In the genomic region with DNA sequence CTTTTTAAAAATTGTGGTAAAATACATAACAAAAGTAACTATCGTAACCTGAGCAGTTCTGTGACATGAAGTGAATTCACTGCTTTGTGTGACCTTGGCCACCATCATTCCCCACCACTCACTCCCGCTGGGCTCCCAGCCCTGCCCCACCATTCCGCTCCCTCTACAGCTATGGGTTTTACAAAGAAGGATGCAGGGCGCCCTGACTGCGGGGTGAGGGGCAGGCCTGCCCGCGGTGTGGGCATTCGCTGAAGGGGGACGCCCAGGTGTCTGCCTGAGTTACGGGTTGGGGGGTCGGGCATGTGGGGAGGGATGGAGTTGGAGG, we compare ENCODE assay signal across 8 cellular contexts. TPM values are rescaled to one million over a fixed set of nuclear protein-coding genes. Genes with fewer than 3 reads are reported as not detected.
DNase-seq lines count a peak whose midpoint lies in the region; ATAC-seq and TF ChIP-seq lines count a peak whose summit lies in the region.

A gene with protein sequence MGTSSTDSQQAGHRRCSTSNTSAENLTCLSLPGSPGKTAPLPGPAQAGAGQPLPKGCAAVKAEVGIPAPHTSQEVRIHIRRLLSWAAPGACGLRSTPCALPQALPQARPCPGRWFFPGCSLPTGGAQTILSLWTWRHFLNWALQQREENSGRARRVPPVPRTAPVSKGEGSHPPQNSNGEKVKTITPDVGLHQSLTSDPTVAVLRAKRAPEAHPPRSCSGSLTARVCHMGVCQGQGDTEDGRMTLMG (minus strand): TSS at position 38 of the 325 bp plus-strand sequence. CDS start 335 bp downstream, outside the sequence.

- H3K4me3 ChIP-seq in CD8-positive, alpha-beta memory T cell (ENCODE audit: low read length), result peak within 1 kb of the TSS; percentile 98
- H3K4me3 ChIP-seq in coronary artery, result peak within 1 kb of the TSS; percentile 88

- no peak for ATAC-seq in natural killer cell treated with Interleukin-12 subunit alpha and Interleukin-12 subunit beta and Interleukin-15 and Interleukin-18, amount 100 ng/mL, for 72 hours
- no peak for ATAC-seq in HG03520 (IDR thresholded peaks at IDR 0.05; ENCODE audit: unreplicated experiment)
- ATAC-seq in HG03521 (IDR thresholded peaks at IDR 0.05; ENCODE audit: unreplicated experiment), result no peak

- peak within 1 kb of the TSS; percentile 93 to 99 (median 95) for H3K4me3 Mint-ChIP-seq in CD8-positive, alpha-beta memory T cell
- H3K4me3 Mint-ChIP-seq in natural killer cell treated with Interleukin-12 subunit alpha and Interleukin-12 subunit beta and Interleukin-15 and Interleukin-18, amount 100 ng/mL, for 72 hours, result peak within 1 kb of the TSS; percentile 97

- H3K27ac ChIP-seq in CD8-positive, alpha-beta memory T cell (ENCODE audit: low read depth, low read length), result peak within 1 kb of the TSS; percentile 97
- H3K27ac ChIP-seq in KOPT-K1 (ENCODE audit: low read depth, low read length, poor library complexity, severe bottlenecking), result peak within 1 kb of the TSS; percentile 32
- H3K27ac ChIP-seq in coronary artery, result peak within 1 kb of the TSS; percentile 96 to 99

- POLR2A ChIA-PET in CD8-positive, alpha-beta memory T cell (lab: Charles Lee), result interaction anchor here (1.5 to 3.0 kb wide), 3 partner anchors 11 to 316 kb away, joined by 7 to 65 read pairs (median 29); partner anchors contain the start of genes AMDHD2, ATP6V0C and PGP

- H3K27me3 Mint-ChIP-seq in CD8-positive, alpha-beta memory T cell, result peaks cover 0 to 2% of the 10 kb centered on the region in 2 donors
- no peaks in the 10 kb centered on the region for H3K27me3 Mint-ChIP-seq in natural killer cell treated with Interleukin-12 subunit alpha and Interleukin-12 subunit beta and Interleukin-15 and Interleukin-18, amount 100 ng/mL, for 72 hours

- peaks cover 13 to 29% (median 15%) of the 10 kb centered on the region in 3 donors for H3K4me1 Mint-ChIP-seq in CD8-positive, alpha-beta memory T cell
- H3K4me1 Mint-ChIP-seq in natural killer cell treated with Interleukin-12 subunit alpha and Interleukin-12 subunit beta and Interleukin-15 and Interleukin-18, amount 100 ng/mL, for 72 hours (ENCODE audit: low read depth in 2 of 2), result peaks cover 17 to 21% of the 10 kb centered on the region in 2 donors

- CTCF ChIA-PET in CD8-positive, alpha-beta memory T cell (lab: Charles Lee), result interaction anchor here (0.8 to 1.2 kb wide), 2 partner anchors 9 to 30 kb away, joined by 3 to 5 read pairs; no protein-coding TSS in a partner anchor

- peaks cover 0 to 28% (median 0%) of the 10 kb centered on the region in 3 donors for H3K36me3 Mint-ChIP-seq in CD8-positive, alpha-beta memory T cell
- no peaks in the 10 kb centered on the region for H3K36me3 Mint-ChIP-seq in natural killer cell treated with Interleukin-12 subunit alpha and Interleukin-12 subunit beta and Interleukin-15 and Interleukin-18, amount 100 ng/mL, for 72 hours

- H3K4me1 ChIP-seq in CD8-positive, alpha-beta memory T cell (ENCODE audit: insufficient read depth, low read length), result peaks cover 7% of the 10 kb centered on the region

- H3K9me3 Mint-ChIP-seq in CD8-positive, alpha-beta memory T cell, result peaks cover 0 to 7% (median 0%) of the 10 kb centered on the region in 5 donors
- no peaks in the 10 kb centered on the region for H3K9me3 Mint-ChIP-seq in natural killer cell treated with Interleukin-12 subunit alpha and Interleukin-12 subunit beta and Interleukin-15 and Interleukin-18, amount 100 ng/mL, for 72 hours

- no peak for TF ChIP-seq CTCF in coronary artery (IDR thresholded peaks at IDR 0.05)

- H3K36me3 ChIP-seq in CD8-positive, alpha-beta memory T cell (ENCODE audit: insufficient read depth, low read length), result no peaks in the 10 kb centered on the region
- peaks cover 34% of the 10 kb centered on the region for H3K36me3 ChIP-seq in KOPT-K1 (ENCODE audit: insufficient read depth, low read length)

- peak within 1 kb of the TSS; percentile 98 to 99 (median 99) for H3K27ac Mint-ChIP-seq in CD8-positive, alpha-beta memory T cell
- H3K27ac Mint-ChIP-seq in natural killer cell treated with Interleukin-12 subunit alpha and Interleukin-12 subunit beta and Interleukin-15 and Interleukin-18, amount 100 ng/mL, for 72 hours, result peak within 1 kb of the TSS; percentile 93 to 95

- no peaks in the 10 kb centered on the region for H3K27me3 ChIP-seq in CD8-positive, alpha-beta memory T cell (ENCODE audit: insufficient read depth, low read length, poor library complexity, severe bottlenecking)

- DNase-seq in CD8-positive, alpha-beta memory T cell, result no peak
- DNase-seq in coronary artery (ENCODE audit: low spot score) (no peak), HuH-7.5 (ENCODE audit: low spot score) (no peak)
- DNase-seq in natural killer cell treated with Interleukin-12 subunit alpha and Interleukin-12 subunit beta and Interleukin-15 and Interleukin-18, amount 100 ng/mL, for 72 hours (ENCODE audit: low spot score), result no peak
- no peak for DNase-seq in activated effector memory CD4-positive, alpha-beta T cell treated with Interleukin-2 at 50 U/mL for 16 hours

- no peaks in the 10 kb centered on the region for H3K9me3 ChIP-seq in CD8-positive, alpha-beta memory T cell (ENCODE audit: low read length)
- H3K9me3 ChIP-seq in KOPT-K1 (ENCODE audit: insufficient read depth, low read length, poor library complexity, severe bottlenecking), result no peaks in the 10 kb centered on the region

RNA-seq across cellular contexts. Expression of the gene that starts here (rescaled TPM):
- total RNA-seq in CD8-positive, alpha-beta memory T cell, result under 1 TPM in 1 of 2 experiments, not detected in 1; 0.16 TPM
- polyA plus RNA-seq in CD8-positive, alpha-beta memory T cell, result 3.3 TPM
- total RNA-seq in natural killer cell treated with Interleukin-12 subunit alpha and Interleukin-12 subunit beta and Interleukin-15 and Interleukin-18, amount 100 ng/mL, for 72 hours, result not detected

Comparison
In these comparisons a context has a peak if more than half of its experiments do, and no peak if none do; other contexts are left out.
1. H3K27ac ChIP-seq: peak in every context shown above with its lines; median percentile 98 in coronary artery; 97 in CD8-positive, alpha-beta memory T cell; 32 in KOPT-K1.